ENCODE assay signal across 22 cellular contexts in genomic region chr5:158531899-158532298, GRCh38.
DNase-seq lines count a peak whose midpoint lies in the region; ATAC-seq and TF ChIP-seq lines count a peak whose summit lies in the region.
"Had no signal": no experiment of that assay in that cellular context is flagged by ENCODE, and none has a peak within 500 bp of the region (broad histone marks: within the 10 kb centered on the region; RNA-seq: fewer than 3 reads in every experiment).

No MANE protein-coding gene starts in this region.

- H3K9me3 ChIP-seq in BLaER1 (peaks cover 48% of the 10 kb centered on the region), adipocyte (ENCODE audit: control insufficient read depth, low read length) (no peaks in the 10 kb centered on the region), neural progenitor cell (ENCODE audit: low read depth) (no peaks in the 10 kb centered on the region)
- H3K9me3 ChIP-seq: A549, BE2C had no signal

- H3K4me3 Mint-ChIP-seq in neural progenitor cell, result no peak overlapping the region
- H3K4me3 Mint-ChIP-seq in activated T-helper 1 cell treated with anti-CD3 and anti-CD28 coated beads, Interleukin-12 subunit alpha, Interleukin-12 subunit beta, Interleukin-2, Interleukin-4 antibody, amounts not matched to agents 30 ng/mL and 10 ng/mL and 1 ng/mL, durations not matched to agents 14 hours and 24 hours and 36 hours, result no peak overlapping the region
- H3K4me3 Mint-ChIP-seq: CD4-positive, alpha-beta memory T cell had no signal

- H3K79me2 ChIP-seq in neural progenitor cell (ENCODE audit: low read depth), result no peaks in the 10 kb centered on the region

- H4K20me1 ChIP-seq in BLaER1 (no peaks in the 10 kb centered on the region), neural progenitor cell (ENCODE audit: low read depth) (no peaks in the 10 kb centered on the region)

- no peaks in the 10 kb centered on the region for H3K36me3 Mint-ChIP-seq in neural progenitor cell
- no peaks in the 10 kb centered on the region for H3K36me3 Mint-ChIP-seq in activated T-helper 1 cell treated with anti-CD3 and anti-CD28 coated beads, Interleukin-12 subunit alpha, Interleukin-12 subunit beta, Interleukin-2, Interleukin-4 antibody, amounts not matched to agents 30 ng/mL and 10 ng/mL and 1 ng/mL, durations not matched to agents 14 hours and 24 hours and 36 hours (ENCODE audit: low read depth)
- H3K36me3 Mint-ChIP-seq: CD4-positive, alpha-beta memory T cell had no signal

- H3K27me3 ChIP-seq in BLaER1 (no peaks in the 10 kb centered on the region), adipocyte (replicated peaks; ENCODE audit: control insufficient read depth, insufficient read depth, low read length) (no peaks in the 10 kb centered on the region), neural progenitor cell (no peaks in the 10 kb centered on the region)
- H3K27me3 ChIP-seq: BE2C had no signal

- H3K4me3 ChIP-seq in BLaER1 (no peak overlapping the region), adipocyte (ENCODE audit: low read length) (no peak overlapping the region), neural progenitor cell (no peak overlapping the region)
- H3K4me3 ChIP-seq: A549, GM23248 had no signal

- H3K27me3 Mint-ChIP-seq in neural progenitor cell (ENCODE audit: insufficient read depth, low read depth), result no peaks in the 10 kb centered on the region
- peaks cover 5% of the 10 kb centered on the region for H3K27me3 Mint-ChIP-seq in activated T-helper 1 cell treated with anti-CD3 and anti-CD28 coated beads, Interleukin-12 subunit alpha, Interleukin-12 subunit beta, Interleukin-2, Interleukin-4 antibody, amounts not matched to agents 30 ng/mL and 10 ng/mL and 1 ng/mL, durations not matched to agents 14 hours and 24 hours and 36 hours (ENCODE audit: insufficient read depth)

- no peak for TF ChIP-seq CTCF in neural progenitor cell (IDR thresholded peaks at IDR 0.05)

- H3K9ac ChIP-seq in BLaER1 (peak overlapping the region; percentile 21; the same call in 1 of the 2 replicates), adipocyte (ENCODE audit: low read length) (no peak overlapping the region), neural progenitor cell (no peak overlapping the region)
- H3K9ac ChIP-seq: GM23248 had no signal

- ATAC-seq in HG03432 (IDR thresholded peaks at IDR 0.05; ENCODE audit: unreplicated experiment), result no peak
- ATAC-seq: A549 had no signal

- peak; percentile 33 for DNase-seq in adipocyte (ENCODE audit: low read depth)
- peak; percentile 25 for DNase-seq in fibroblast of peridontal ligament (ENCODE audit: extremely low read depth)
- no peak for DNase-seq in neural progenitor cell (ENCODE audit: low spot score)
- no peak for DNase-seq in activated CD4-positive, alpha-beta T cell treated with anti-CD3 and anti-CD28 coated beads for 48 hours
- no peak for DNase-seq in activated T-helper 1 cell treated with anti-CD3 and anti-CD28 coated beads, Interleukin-12 subunit alpha, Interleukin-12 subunit beta, Interleukin-2, Interleukin-4 antibody, amounts not matched to agents 30 ng/mL and 10 ng/mL and 1 ng/mL, durations not matched to agents 14 hours and 24 hours and 36 hours (ENCODE audit: low spot score)
- DNase-seq: 8988T; ACHN; AML-193; BE2C; C1 segment of cervical spinal cord; Calu3; CD4-positive, alpha-beta memory T cell; COR-L47; DMS53; DMS79 treated with DMSO at 0.1 percent for 48 hours; GF-D8; GM23248; H7; HCEC 1CT had no signal

- peak overlapping the region; percentile 11; the same call in 1 of the 2 replicates for H3K4me2 ChIP-seq in BLaER1
- H3K4me2 ChIP-seq in neural progenitor cell, result no peak overlapping the region
- H3K4me2 ChIP-seq: A549 had no signal

- H3K36me3 ChIP-seq in BLaER1, result no peaks in the 10 kb centered on the region
- H3K36me3 ChIP-seq in adipocyte (ENCODE audit: control insufficient read depth, insufficient read depth, low read length, severe bottlenecking), result no peaks in the 10 kb centered on the region
- H3K36me3 ChIP-seq in neural progenitor cell, result no peaks in the 10 kb centered on the region
- H3K36me3 ChIP-seq: BE2C had no signal

- peak overlapping the region; percentile 68 for H2AFZ ChIP-seq in neural progenitor cell (replicated peaks)
- H2AFZ ChIP-seq: GM23248 had no signal

- no peak overlapping the region for H3K27ac ChIP-seq in BLaER1
- no peak overlapping the region for H3K27ac ChIP-seq in neural progenitor cell
- H3K27ac ChIP-seq: A549, GM23248 had no signal

- peak overlapping the region; percentile 1 for H3K27ac Mint-ChIP-seq in neural progenitor cell
- no peak overlapping the region for H3K27ac Mint-ChIP-seq in activated T-helper 1 cell treated with anti-CD3 and anti-CD28 coated beads, Interleukin-12 subunit alpha, Interleukin-12 subunit beta, Interleukin-2, Interleukin-4 antibody, amounts not matched to agents 30 ng/mL and 10 ng/mL and 1 ng/mL, durations not matched to agents 14 hours and 24 hours and 36 hours
- H3K27ac Mint-ChIP-seq: CD4-positive, alpha-beta memory T cell had no signal

- no peaks in the 10 kb centered on the region for H3F3A ChIP-seq in neural progenitor cell (ENCODE audit: low read depth)

- peaks cover 17% of the 10 kb centered on the region for H3K4me1 Mint-ChIP-seq in neural progenitor cell
- H3K4me1 Mint-ChIP-seq in activated T-helper 1 cell treated with anti-CD3 and anti-CD28 coated beads, Interleukin-12 subunit alpha, Interleukin-12 subunit beta, Interleukin-2, Interleukin-4 antibody, amounts not matched to agents 30 ng/mL and 10 ng/mL and 1 ng/mL, durations not matched to agents 14 hours and 24 hours and 36 hours (ENCODE audit: low read depth), result no peaks in the 10 kb centered on the region
- H3K4me1 Mint-ChIP-seq: CD4-positive, alpha-beta memory T cell had no signal

- no peaks in the 10 kb centered on the region for H3K9me3 Mint-ChIP-seq in neural progenitor cell
- H3K9me3 Mint-ChIP-seq in activated T-helper 1 cell treated with anti-CD3 and anti-CD28 coated beads, Interleukin-12 subunit alpha, Interleukin-12 subunit beta, Interleukin-2, Interleukin-4 antibody, amounts not matched to agents 30 ng/mL and 10 ng/mL and 1 ng/mL, durations not matched to agents 14 hours and 24 hours and 36 hours, result no peaks in the 10 kb centered on the region
- H3K9me3 Mint-ChIP-seq: CD4-positive, alpha-beta memory T cell had no signal

- peaks cover 33% of the 10 kb centered on the region for H3K4me1 ChIP-seq in BLaER1
- H3K4me1 ChIP-seq in adipocyte (ENCODE audit: control insufficient read depth, insufficient read depth, low read length), result peaks cover 30% of the 10 kb centered on the region
- peaks cover 20% of the 10 kb centered on the region for H3K4me1 ChIP-seq in neural progenitor cell
- H3K4me1 ChIP-seq: A549, BE2C had no signal

- intact Hi-C loops in activated T-helper 1 cell treated with anti-CD3 and anti-CD28 coated beads, Interleukin-12 subunit alpha, Interleukin-12 subunit beta, Interleukin-2, Interleukin-4 antibody, amounts not matched to agents 30 ng/mL and 10 ng/mL and 1 ng/mL, durations not matched to agents 14 hours and 24 hours and 36 hours (cut with micrococcal nuclease), result no loop called here

Comparison
In these comparisons a context has a peak if more than half of its experiments do, and no peak if none do; other contexts are left out.
1. DNase-seq: peak in adipocyte (single experiment) and fibroblast of peridontal ligament (single experiment); none in neural progenitor cell (single experiment), activated CD4-positive, alpha-beta T cell treated with anti-CD3 and anti-CD28 coated beads for 48 hours (single experiment) and activated T-helper 1 cell treated with anti-CD3 and anti-CD28 coated beads, Interleukin-12 subunit alpha, Interleukin-12 subunit beta, Interleukin-2, Interleukin-4 antibody, amounts not matched to agents 30 ng/mL and 10 ng/mL and 1 ng/mL, durations not matched to agents 14 hours and 24 hours and 36 hours (single experiment).